9 cellular contexts compared by ENCODE assay signal in the genomic region with DNA sequence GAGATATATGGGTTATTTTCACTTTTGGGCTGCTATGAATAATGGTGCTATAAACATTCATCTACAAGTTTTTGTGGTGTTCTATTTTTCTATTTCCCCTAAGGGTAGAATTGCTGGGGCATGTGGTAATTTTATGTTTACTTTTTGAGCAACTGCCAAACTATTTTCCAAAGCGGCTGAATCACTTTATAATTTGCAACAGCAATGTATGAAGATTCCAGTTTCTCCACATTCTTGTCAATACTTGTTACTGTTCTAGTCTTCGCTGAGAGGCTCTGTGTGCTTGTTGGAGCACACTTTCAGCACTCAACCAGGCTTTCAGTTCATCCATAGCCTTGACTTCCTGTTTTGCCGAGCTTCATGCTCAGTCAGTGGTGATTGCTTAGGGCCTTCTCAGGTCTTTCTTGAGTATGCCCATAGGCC. TPM values are rescaled to one million over a fixed set of nuclear protein-coding genes. Genes with fewer than 3 reads are reported as not detected.
DNase-seq lines count a peak whose midpoint lies in the region; ATAC-seq, FAIRE-seq and TF ChIP-seq lines count a peak whose summit lies in the region.
"Had no signal": no experiment of that assay in that cellular context is flagged by ENCODE, and none has a peak within 500 bp of the region (broad histone marks: within the 10 kb centered on the region; RNA-seq: fewer than 3 reads in every experiment).

No MANE protein-coding gene starts in this region.

- no peak overlapping the region for H3K4me3 ChIP-seq in HEK293 (ENCODE audit: low read depth, low read length)
- no peak overlapping the region for H3K4me3 ChIP-seq in K562
- H3K4me3 ChIP-seq: cardiac muscle cell had no signal

- DNase-seq in NCI-H748 (lab: John Stamatoyannopoulos, UW; ENCODE audit: unreplicated experiment) = peak; percentile 0
- DNase-seq in NCI-H748 treated with DMSO at 0.1 percent for 48 hours (lab: John Stamatoyannopoulos, UW) = no peak
- peak; percentile 16 for DNase-seq in NCI-H510A (lab: John Stamatoyannopoulos, UW)
- DNase-seq in K562 (ENCODE audit: extremely low read depth in 1 of 4, low spot score in 3 of 4) = peak in 2 of 4 experiments; percentile 32 to 62
- DNase-seq in left kidney (ENCODE audit: low read depth, low spot score) = peak; percentile 10
- DNase-seq in cerebellar nuclear complex (lab: John Stamatoyannopoulos, UW) = no peak
- DNase-seq in NCI-H1417 treated with DMSO at 0.1 percent for 48 hours (lab: John Stamatoyannopoulos, UW) = no peak

- peak; percentile 82 for FAIRE-seq in K562 (lab: Jason Lieb, UNC)

- peaks cover 89% of the 10 kb centered on the region for H3K79me2 ChIP-seq in K562 (ENCODE audit: control insufficient read depth, insufficient read depth, low read length)

- WGBS in K562 (ENCODE audit: insufficient coverage, low coverage, missing lambda C conversion rate) = 7% methylated on average over 3 of the region's 3 CpGs

- in situ Hi-C loops in K562 (cut with MboI) = no loop called here

- no peak for TF ChIP-seq POLR2A in K562 (conservative IDR thresholded peaks at IDR 0.05)

- BruUV-seq in K562 (replicated peaks; lab: Mats Ljungman, UMichigan) = no TSS peak

- peak overlapping the region; percentile 43 to 55; a peak in 3 of 4 replicates for H3K9ac ChIP-seq in K562 (ENCODE audit: insufficient read depth in 1 of 2, low read depth in 2 of 2, low read length in 2 of 2)

- peak overlapping the region; percentile 51 for H3K4me2 ChIP-seq in K562 (ENCODE audit: insufficient read depth, low read length)

- peak overlapping the region; percentile 27 for H3K27ac ChIP-seq in HEK293 (ENCODE audit: extremely low read depth, low read depth, low read length)
- peak overlapping the region; percentile 58 for H3K27ac ChIP-seq in K562 (ENCODE audit: extremely low read depth, low read depth, low read length)
- H3K27ac ChIP-seq: cardiac muscle cell had no signal

- H4K20me1 ChIP-seq in K562 (replicated peaks; ENCODE audit: control insufficient read depth, insufficient read depth, low read length) = no peaks in the 10 kb centered on the region

- CTCF ChIA-PET in HEK293 (lab: Yijun Ruan, JAX) = interaction anchor here (3.1 kb wide), 1 partner anchor 24 kb away, joined by 15 read pairs; no protein-coding TSS in a partner anchor
- CTCF ChIA-PET in K562 (lab: Yijun Ruan, JAX; ENCODE audit: low intra/inter-chr PET ratio) = no interaction called here

- POLR2A ChIA-PET in HEK293 (lab: Yijun Ruan, JAX) = interaction anchor here (0.8 to 1.3 kb wide), 4 partner anchors 14 to 460 kb away, joined by 3 to 9 read pairs (median 6); a partner anchor contains a TSS
- POLR2A ChIA-PET in K562 (lab: Yijun Ruan, JAX) = interaction anchor here (0.6 to 4.4 kb wide), 9 partner anchors 7 to 890 kb away, joined by 3 to 41 read pairs (median 5); no protein-coding TSS in a partner anchor

- intact Hi-C loops in K562 (cut with micrococcal nuclease) = no loop called here

- peak; percentile 84 for ATAC-seq in K562

- no peak for TF ChIP-seq EP300 in K562 (IDR thresholded peaks at IDR 0.05; ENCODE audit: low read length)

- no peak for TF ChIP-seq RAD21 in K562 (CRISPR knock-in tag; conservative IDR thresholded peaks at IDR 0.05 in 1 of 2, IDR thresholded peaks at IDR 0.05 in 1 of 2)

- H2AFZ ChIP-seq in K562 (ENCODE audit: low read depth, low read length) = peak overlapping the region; percentile 46

- no peaks in the 10 kb centered on the region for H3K27me3 ChIP-seq in K562 (ENCODE audit: control insufficient read depth in 2 of 2, insufficient read depth in 2 of 2, low read length in 2 of 2)
- H3K27me3 ChIP-seq: cardiac muscle cell had no signal

- H3K9me1 ChIP-seq in K562 (ENCODE audit: control insufficient read depth, insufficient read depth, low read length) = no peaks in the 10 kb centered on the region

- H3K36me3 ChIP-seq in HEK293 (ENCODE audit: control insufficient read depth in 2 of 2, insufficient read depth in 1 of 2, low read length in 2 of 2) (no peaks in the 10 kb centered on the region), K562 (ENCODE audit: control insufficient read depth, insufficient read depth, low read length) (no peaks in the 10 kb centered on the region; the same call in 2 of the 3 replicates)
- H3K36me3 ChIP-seq: cardiac muscle cell had no signal

- H3K9me3 ChIP-seq in HEK293 (ENCODE audit: control insufficient read depth, insufficient read depth, low read depth, low read length) (no peaks in the 10 kb centered on the region), K562 (replicated peaks; ENCODE audit: control insufficient read depth, insufficient read depth, low read depth, low read length) (no peaks in the 10 kb centered on the region)

- no peak for TF ChIP-seq CTCF in HEK293 (tag by site-specific recombination; IDR thresholded peaks at IDR 0.05)
- TF ChIP-seq CTCF in K562 (IDR thresholded peaks at IDR 0.05 in 2 of 3, conservative IDR thresholded peaks at IDR 0.05 in 1 of 3; ENCODE audit: insufficient read depth in 2 of 3, low read depth in 1 of 3, low read length in 3 of 3) = no peak

- H3K4me1 ChIP-seq in HEK293 (ENCODE audit: control insufficient read depth, insufficient read depth, low read length) (peaks cover 14% of the 10 kb centered on the region; the same call in 1 of the 2 replicates), K562 (replicated peaks in 1 of 2; ENCODE audit: control insufficient read depth in 2 of 2, insufficient read depth in 2 of 2, low read length in 2 of 2) (peaks cover 4 to 7% of the 10 kb centered on the region in 2 experiments; a peak in 2 of 5 replicates)

TF ChIP-seq in HEK293, 187 proteins besides CTCF, POLR2A, EP300 and RAD21 (continues in another document):
- TF ChIP-seq, protein P1, sequence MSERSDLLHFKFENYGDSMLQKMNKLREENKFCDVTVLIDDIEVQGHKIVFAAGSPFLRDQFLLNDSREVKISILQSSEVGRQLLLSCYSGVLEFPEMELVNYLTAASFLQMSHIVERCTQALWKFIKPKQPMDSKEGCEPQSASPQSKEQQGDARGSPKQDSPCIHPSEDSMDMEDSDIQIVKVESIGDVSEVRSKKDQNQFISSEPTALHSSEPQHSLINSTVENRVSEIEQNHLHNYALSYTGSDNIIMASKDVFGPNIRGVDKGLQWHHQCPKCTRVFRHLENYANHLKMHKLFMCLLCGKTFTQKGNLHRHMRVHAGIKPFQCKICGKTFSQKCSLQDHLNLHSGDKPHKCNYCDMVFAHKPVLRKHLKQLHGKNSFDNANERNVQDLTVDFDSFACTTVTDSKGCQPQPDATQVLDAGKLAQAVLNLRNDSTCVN (tag by site-specific recombination; optimal IDR thresholded peaks at IDR 0.05) = no peak
- TF ChIP-seq ZSCAN23 (tag by site-specific recombination; IDR thresholded peaks at IDR 0.05) (no peak), ZNF558 (tag by site-specific recombination; IDR thresholded peaks at IDR 0.05) (peak; percentile 45; the same call in 1 of the 2 replicates)

TF ChIP-seq in K562, 482 proteins besides CTCF, POLR2A, EP300 and RAD21 (continues in another document):
- TF ChIP-seq ATF7 (IDR thresholded peaks at IDR 0.05) (no peak), ZNF239 (CRISPR knock-in tag; IDR thresholded peaks at IDR 0.05) (no peak), HCFC1 (IDR thresholded peaks at IDR 0.05; ENCODE audit: low read depth, low read length) (0 out of 2 replicates have a peak, but pooled peaks have one; percentile 23), FIP1L1 (IDR thresholded peaks at IDR 0.05; ENCODE audit: low read depth, low read length, poor library complexity, severe bottlenecking) (no peak)

RNA-seq across cellular contexts. Expression of a gene that starts 39.0 kb away (rescaled TPM):
- 43.7 and 86.9 TPM in 2 replicates for total RNA-seq in K562 (2011; cell fraction: chromatin; rRNA removed; ENCODE audit: low replicate concordance)
- total RNA-seq in K562 (2011; cell fraction: nucleolus; rRNA removed) = 26.2 and 32.6 TPM in 2 replicates
- 31.7 and 37.8 TPM in 2 replicates for total RNA-seq in K562 (2011; cell fraction: nucleoplasm; rRNA removed)
- total RNA-seq in K562 (2014; rRNA removed) = 50.5 and 54.2 TPM in 2 replicates
- total RNA-seq in K562 (2014; rRNA removed; fragmentation: Illumina TruSeq; extraction: Trizol) = 72.6 and 87.9 TPM in 2 replicates
- total RNA-seq in K562 (2015; rRNA removed; fragmentation: Illumina TruSeq; extraction: Trizol) = 61.1 and 65.4 TPM in 2 replicates
- 73.6 and 75.1 TPM in 2 replicates for total RNA-seq in K562 (2021)
- 55.4 and 88.5 TPM in 2 replicates for polyA plus RNA-seq in K562 (2011; rRNA removed)
- 15.0 and 24.2 TPM in 2 replicates for polyA plus RNA-seq in K562 (2011; cell fraction: cytosol; rRNA removed)
- polyA plus RNA-seq in K562 (2011; cell fraction: nucleus; rRNA removed) = 10.0 and 16.4 TPM in 2 replicates
- 42.2 and 50.7 TPM in 2 replicates for polyA plus RNA-seq in K562 (2012)
- polyA plus RNA-seq in K562 (2014; fragmentation: Illumina TruSeq; extraction: Trizol) = 77.8 and 78.9 TPM in 2 replicates
- 10 to 100 TPM; 83.6 to 97.8 TPM for polyA plus RNA-seq in K562 (2014; fragmentation: Nextera tagmentation; extraction: Ambion mirVana)
- 65.8 and 71.0 TPM in 2 replicates for polyA plus RNA-seq in K562 (2014; rRNA removed)
- 59.0 and 60.1 TPM in 2 replicates for polyA minus RNA-seq in K562 (2011; rRNA and poly(A)+ RNA removed)
- polyA minus RNA-seq in K562 (2011; cell fraction: cytosol; rRNA and poly(A)+ RNA removed) = 15.1 and 21.9 TPM in 2 replicates
- polyA minus RNA-seq in K562 (2011; cell fraction: nucleus; rRNA and poly(A)+ RNA removed) = 25.7 and 34.8 TPM in 2 replicates

RNA-seq across cellular contexts. Expression of a gene that starts 39.4 kb away (rescaled TPM):
- total RNA-seq in K562 (2011; cell fraction: chromatin; rRNA removed; ENCODE audit: low replicate concordance) = 79.8 and 112 TPM in 2 replicates
- 46.7 and 47.5 TPM in 2 replicates for total RNA-seq in K562 (2011; cell fraction: nucleolus; rRNA removed)
- total RNA-seq in K562 (2011; cell fraction: nucleoplasm; rRNA removed) = 65.3 and 84.1 TPM in 2 replicates
- total RNA-seq in K562 (2014; rRNA removed) (44.3 and 48.1 TPM in 2 replicates), K562 (2014; rRNA removed; fragmentation: Illumina TruSeq; extraction: Trizol) (67.1 and 75.5 TPM in 2 replicates), K562 (2015; rRNA removed; fragmentation: Illumina TruSeq; extraction: Trizol) (61.4 and 67.6 TPM in 2 replicates), K562 (2021) (66.8 and 67.8 TPM in 2 replicates)
- polyA plus RNA-seq in K562 (2011; rRNA removed) (109 and 135 TPM in 2 replicates), K562 (2014; fragmentation: Illumina TruSeq; extraction: Trizol) (86.9 and 105 TPM in 2 replicates), K562 (2014; fragmentation: Nextera tagmentation; extraction: Ambion mirVana) (10 to 100 TPM; 54.7 to 89.9 TPM), K562 (2014; rRNA removed) (51.5 and 68.4 TPM in 2 replicates)
- 39.8 and 73.5 TPM in 2 replicates for polyA plus RNA-seq in K562 (2011; cell fraction: cytosol; rRNA removed)
- polyA plus RNA-seq in K562 (2011; cell fraction: nucleus; rRNA removed) = 48.8 and 68.8 TPM in 2 replicates
- polyA plus RNA-seq in K562 (2012) = 53.8 and 71.1 TPM in 2 replicates
- 140 and 141 TPM in 2 replicates for polyA minus RNA-seq in K562 (2011; rRNA and poly(A)+ RNA removed)
- polyA minus RNA-seq in K562 (2011; cell fraction: cytosol; rRNA and poly(A)+ RNA removed) = 41.5 and 57.5 TPM in 2 replicates
- 24.9 and 46.7 TPM in 2 replicates for polyA minus RNA-seq in K562 (2011; cell fraction: nucleus; rRNA and poly(A)+ RNA removed)

Comparison
In these comparisons a context has a peak if more than half of its experiments do, and no peak if none do; other contexts are left out.
1. DNase-seq: peak in NCI-H748 (single experiment), NCI-H510A (single experiment) and left kidney (single experiment); none in NCI-H748 treated with DMSO at 0.1 percent for 48 hours (single experiment), cerebellar nuclear complex (0 of 2) and NCI-H1417 treated with DMSO at 0.1 percent for 48 hours (single experiment).